ENCODE assay signal across 16 cellular contexts in the genomic region with DNA sequence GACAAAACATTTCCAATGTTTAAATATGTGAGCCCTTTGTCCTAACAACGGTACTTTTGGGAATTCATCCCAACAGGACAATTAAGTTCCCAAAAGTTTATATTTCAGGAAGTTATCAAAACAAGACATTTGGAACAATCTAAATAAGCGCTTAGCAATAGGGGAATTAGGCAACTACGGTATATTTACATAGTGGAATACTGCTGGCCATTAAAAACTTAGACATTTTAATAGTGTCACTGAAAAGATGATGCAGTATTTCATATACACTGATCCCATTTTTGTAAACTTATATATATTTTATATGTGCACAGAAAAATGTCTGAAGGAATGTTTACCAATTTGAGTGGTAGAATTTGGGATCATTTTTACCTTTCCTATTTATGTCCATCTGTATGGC. TPM values are rescaled to one million over a fixed set of nuclear protein-coding genes. Genes with fewer than 3 reads are reported as not detected.
DNase-seq lines count a peak whose midpoint lies in the region; ATAC-seq and TF ChIP-seq lines count a peak whose summit lies in the region.
"Had no signal": no experiment of that assay in that cellular context is flagged by ENCODE, and none has a peak within 500 bp of the region (broad histone marks: within the 10 kb centered on the region; RNA-seq: fewer than 3 reads in every experiment).

No MANE protein-coding gene starts in this region.

- H3K4me1 ChIP-seq in HEK293 (ENCODE audit: control insufficient read depth, insufficient read depth, low read length): no peaks in the 10 kb centered on the region
- peaks cover 0 to 6% (median 0%) of the 10 kb centered on the region in 4 donors for H3K4me1 ChIP-seq in right lobe of liver
- H3K4me1 ChIP-seq: BLaER1 had no signal

- no peaks in the 10 kb centered on the region for H3K9me3 Mint-ChIP-seq in activated naive CD4-positive, alpha-beta T cell treated with anti-CD3 and anti-CD28 coated beads, Interleukin-2, amount 10 ng/mL, durations not matched to agents 7 days and 5 days
- no peaks in the 10 kb centered on the region for H3K9me3 Mint-ChIP-seq in nephron progenitor cell
- H3K9me3 Mint-ChIP-seq: CD4-positive, CD25-positive, alpha-beta regulatory T cell; CD8-positive, alpha-beta T cell had no signal

- no peaks in the 10 kb centered on the region for H3K27me3 ChIP-seq in right lobe of liver
- H3K27me3 ChIP-seq: BLaER1 had no signal

- DNase-seq in right lobe of liver (no peak), putamen (ENCODE audit: low spot score) (no peak), nephron progenitor cell (no peak)
- no peak for DNase-seq in activated naive CD4-positive, alpha-beta T cell treated with anti-CD3 and anti-CD28 coated beads, Interleukin-2, amount 10 ng/mL, durations not matched to agents 7 days and 5 days
- DNase-seq: Caco-2; CD4-positive, CD25-positive, alpha-beta regulatory T cell; CD8-positive, alpha-beta T cell; DMS153; DND-41; GM23248; HCEC 1CT had no signal

- H3K4me3 ChIP-seq in HEK293 (ENCODE audit: low read depth, low read length) (no peak overlapping the region), right lobe of liver (no peak overlapping the region)
- H3K4me3 ChIP-seq: BLaER1, GM23248 had no signal

- H3K4me1 Mint-ChIP-seq in activated naive CD4-positive, alpha-beta T cell treated with anti-CD3 and anti-CD28 coated beads, Interleukin-2, amount 10 ng/mL, durations not matched to agents 7 days and 5 days: peaks cover 4% of the 10 kb centered on the region
- H3K4me1 Mint-ChIP-seq in nephron progenitor cell: peaks cover 7% of the 10 kb centered on the region
- H3K4me1 Mint-ChIP-seq: B cell had no signal

- H3K36me3 ChIP-seq in HEK293 (ENCODE audit: control insufficient read depth in 2 of 2, insufficient read depth in 1 of 2, low read length in 2 of 2) (peaks cover 67 to 95% of the 10 kb centered on the region in 2 experiments), right lobe of liver (peaks cover 16 to 69% (median 48%) of the 10 kb centered on the region in 4 donors)

- 38% methylated on average over 3 of the region's 3 CpGs for WGBS in right lobe of liver (ENCODE audit: insufficient coverage, low coverage, low lambda C conversion rate, missing lambda C conversion rate)

- POLR2A ChIA-PET in HEK293 (lab: Yijun Ruan, JAX): no interaction called here

- TF ChIP-seq POLR2A in right lobe of liver (IDR thresholded peaks at IDR 0.05): no peak

- peaks cover 73% of the 10 kb centered on the region for H3K36me3 Mint-ChIP-seq in activated naive CD4-positive, alpha-beta T cell treated with anti-CD3 and anti-CD28 coated beads, Interleukin-2, amount 10 ng/mL, durations not matched to agents 7 days and 5 days
- H3K36me3 Mint-ChIP-seq in nephron progenitor cell (ENCODE audit: low read depth): peaks cover 83% of the 10 kb centered on the region

- TF ChIP-seq CTCF in 22Rv1 (IDR thresholded peaks at IDR 0.05) (no peak), HEK293 (tag by site-specific recombination; IDR thresholded peaks at IDR 0.05) (no peak), VCaP (conservative IDR thresholded peaks at IDR 0.05) (no peak), right lobe of liver (IDR thresholded peaks at IDR 0.05) (no peak), nephron progenitor cell (IDR thresholded peaks at IDR 0.05) (no peak)

- ATAC-seq in right lobe of liver: peak in 3 of 4 donors; percentile 30 to 58 (median 38)
- ATAC-seq: CD8-positive, alpha-beta T cell had no signal

- H3K27ac Mint-ChIP-seq in activated naive CD4-positive, alpha-beta T cell treated with anti-CD3 and anti-CD28 coated beads, Interleukin-2, amount 10 ng/mL, durations not matched to agents 7 days and 5 days: no peak overlapping the region
- no peak overlapping the region for H3K27ac Mint-ChIP-seq in nephron progenitor cell
- H3K27ac Mint-ChIP-seq: B cell; CD4-positive, CD25-positive, alpha-beta regulatory T cell; CD8-positive, alpha-beta T cell had no signal

- H3K4me3 Mint-ChIP-seq in activated naive CD4-positive, alpha-beta T cell treated with anti-CD3 and anti-CD28 coated beads, Interleukin-2, amount 10 ng/mL, durations not matched to agents 7 days and 5 days: no peak overlapping the region
- H3K4me3 Mint-ChIP-seq in nephron progenitor cell: no peak overlapping the region
- H3K4me3 Mint-ChIP-seq: B cell; CD4-positive, CD25-positive, alpha-beta regulatory T cell; CD8-positive, alpha-beta T cell had no signal

- H3K9me3 ChIP-seq in HEK293 (ENCODE audit: control insufficient read depth, insufficient read depth, low read depth, low read length): no peaks in the 10 kb centered on the region
- H3K9me3 ChIP-seq in right lobe of liver: no peaks in the 10 kb centered on the region
- H3K9me3 ChIP-seq: BLaER1, Caco-2 had no signal

- intact Hi-C loops in right lobe of liver (cut with DNase I): loop anchor here in 1 of 2 donors (10.0 kb wide), 1 partner anchor 46 kb away; no protein-coding TSS in a partner anchor

- H3K27ac ChIP-seq in 22Rv1 (0 out of 2 replicates have a peak overlapping the region, but pooled peaks have one; percentile 34), HEK293 (ENCODE audit: extremely low read depth, low read depth, low read length) (no peak overlapping the region), VCaP (peak overlapping the region; percentile 96), right lobe of liver (no peak overlapping the region)
- H3K27ac ChIP-seq: BLaER1, GM23248 had no signal

- H3K27me3 Mint-ChIP-seq in activated naive CD4-positive, alpha-beta T cell treated with anti-CD3 and anti-CD28 coated beads, Interleukin-2, amount 10 ng/mL, durations not matched to agents 7 days and 5 days: no peaks in the 10 kb centered on the region
- H3K27me3 Mint-ChIP-seq in nephron progenitor cell (ENCODE audit: low read depth, poor library complexity): no peaks in the 10 kb centered on the region
- H3K27me3 Mint-ChIP-seq: B cell; CD4-positive, CD25-positive, alpha-beta regulatory T cell had no signal

- CTCF ChIA-PET in HEK293 (lab: Yijun Ruan, JAX): no interaction called here
- CTCF ChIA-PET in activated naive CD4-positive, alpha-beta T cell treated with anti-CD3 and anti-CD28 coated beads, Interleukin-2, amount 10 ng/mL, durations not matched to agents 7 days and 5 days (lab: Charles Lee): no interaction called here

TF ChIP-seq in HEK293, 187 proteins besides CTCF, POLR2A, EP300 and RAD21:
- TF ChIP-seq ZNF114 (tag by site-specific recombination; IDR thresholded peaks at IDR 0.05): no peak
- TF ChIP-seq, protein P1, sequence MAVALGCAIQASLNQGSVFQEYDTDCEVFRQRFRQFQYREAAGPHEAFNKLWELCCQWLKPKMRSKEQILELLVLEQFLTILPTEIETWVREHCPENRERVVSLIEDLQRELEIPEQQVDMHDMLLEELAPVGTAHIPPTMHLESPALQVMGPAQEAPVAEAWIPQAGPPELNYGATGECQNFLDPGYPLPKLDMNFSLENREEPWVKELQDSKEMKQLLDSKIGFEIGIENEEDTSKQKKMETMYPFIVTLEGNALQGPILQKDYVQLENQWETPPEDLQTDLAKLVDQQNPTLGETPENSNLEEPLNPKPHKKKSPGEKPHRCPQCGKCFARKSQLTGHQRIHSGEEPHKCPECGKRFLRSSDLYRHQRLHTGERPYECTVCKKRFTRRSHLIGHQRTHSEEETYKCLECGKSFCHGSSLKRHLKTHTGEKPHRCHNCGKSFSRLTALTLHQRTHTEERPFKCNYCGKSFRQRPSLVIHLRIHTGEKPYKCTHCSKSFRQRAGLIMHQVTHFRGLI (tag by site-specific recombination; IDR thresholded peaks at IDR 0.05): no peak
- TF ChIP-seq, protein P2, sequence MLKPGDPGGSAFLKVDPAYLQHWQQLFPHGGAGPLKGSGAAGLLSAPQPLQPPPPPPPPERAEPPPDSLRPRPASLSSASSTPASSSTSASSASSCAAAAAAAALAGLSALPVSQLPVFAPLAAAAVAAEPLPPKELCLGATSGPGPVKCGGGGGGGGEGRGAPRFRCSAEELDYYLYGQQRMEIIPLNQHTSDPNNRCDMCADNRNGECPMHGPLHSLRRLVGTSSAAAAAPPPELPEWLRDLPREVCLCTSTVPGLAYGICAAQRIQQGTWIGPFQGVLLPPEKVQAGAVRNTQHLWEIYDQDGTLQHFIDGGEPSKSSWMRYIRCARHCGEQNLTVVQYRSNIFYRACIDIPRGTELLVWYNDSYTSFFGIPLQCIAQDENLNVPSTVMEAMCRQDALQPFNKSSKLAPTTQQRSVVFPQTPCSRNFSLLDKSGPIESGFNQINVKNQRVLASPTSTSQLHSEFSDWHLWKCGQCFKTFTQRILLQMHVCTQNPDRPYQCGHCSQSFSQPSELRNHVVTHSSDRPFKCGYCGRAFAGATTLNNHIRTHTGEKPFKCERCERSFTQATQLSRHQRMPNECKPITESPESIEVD (tag by site-specific recombination; IDR thresholded peaks at IDR 0.05): 0 out of 2 replicates have a peak, but pooled peaks have one; percentile 12

RNA-seq across cellular contexts. Expression of a gene that starts 20.8 kb away (rescaled TPM):
- 100 to 1,000 TPM in 2 of 6 experiments, 10 to 100 TPM in 4; 73.0 to 132 (median 90.1) TPM for total RNA-seq in right lobe of liver

Comparison
In these comparisons a context has a peak if more than half of its experiments do, and no peak if none do; other contexts are left out.
1. H3K27ac ChIP-seq: peak in 22Rv1 (single experiment) and VCaP (single experiment); none in HEK293 (single experiment) and right lobe of liver (0 of 3).